1 cellular context compared by ENCODE assay signal in genomic region chr7:100126931-100127865, GRCh38.
A peak's percentile ranks its signal among the peaks of the same experiment; 100 is the strongest.
TF ChIP-seq lines count a peak whose summit lies in the region.

A gene with protein sequence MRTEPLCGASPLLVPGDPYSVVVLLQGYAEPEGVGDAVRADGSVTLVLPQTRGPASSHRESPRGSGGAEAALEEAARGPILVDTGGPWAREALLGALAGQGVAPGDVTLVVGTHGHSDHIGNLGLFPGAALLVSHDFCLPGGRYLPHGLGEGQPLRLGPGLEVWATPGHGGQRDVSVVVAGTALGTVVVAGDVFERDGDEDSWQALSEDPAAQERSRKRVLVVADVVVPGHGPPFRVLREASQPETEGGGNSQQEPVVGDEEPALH (plus strand): TSS chr7:100126967. CDS start chr7:100127396, 429 bp downstream.

TF ChIP-seq in K562, 482 proteins besides CTCF, POLR2A, EP300 and RAD21 (continued from another document and continues in another):
- TF ChIP-seq, protein P1, sequence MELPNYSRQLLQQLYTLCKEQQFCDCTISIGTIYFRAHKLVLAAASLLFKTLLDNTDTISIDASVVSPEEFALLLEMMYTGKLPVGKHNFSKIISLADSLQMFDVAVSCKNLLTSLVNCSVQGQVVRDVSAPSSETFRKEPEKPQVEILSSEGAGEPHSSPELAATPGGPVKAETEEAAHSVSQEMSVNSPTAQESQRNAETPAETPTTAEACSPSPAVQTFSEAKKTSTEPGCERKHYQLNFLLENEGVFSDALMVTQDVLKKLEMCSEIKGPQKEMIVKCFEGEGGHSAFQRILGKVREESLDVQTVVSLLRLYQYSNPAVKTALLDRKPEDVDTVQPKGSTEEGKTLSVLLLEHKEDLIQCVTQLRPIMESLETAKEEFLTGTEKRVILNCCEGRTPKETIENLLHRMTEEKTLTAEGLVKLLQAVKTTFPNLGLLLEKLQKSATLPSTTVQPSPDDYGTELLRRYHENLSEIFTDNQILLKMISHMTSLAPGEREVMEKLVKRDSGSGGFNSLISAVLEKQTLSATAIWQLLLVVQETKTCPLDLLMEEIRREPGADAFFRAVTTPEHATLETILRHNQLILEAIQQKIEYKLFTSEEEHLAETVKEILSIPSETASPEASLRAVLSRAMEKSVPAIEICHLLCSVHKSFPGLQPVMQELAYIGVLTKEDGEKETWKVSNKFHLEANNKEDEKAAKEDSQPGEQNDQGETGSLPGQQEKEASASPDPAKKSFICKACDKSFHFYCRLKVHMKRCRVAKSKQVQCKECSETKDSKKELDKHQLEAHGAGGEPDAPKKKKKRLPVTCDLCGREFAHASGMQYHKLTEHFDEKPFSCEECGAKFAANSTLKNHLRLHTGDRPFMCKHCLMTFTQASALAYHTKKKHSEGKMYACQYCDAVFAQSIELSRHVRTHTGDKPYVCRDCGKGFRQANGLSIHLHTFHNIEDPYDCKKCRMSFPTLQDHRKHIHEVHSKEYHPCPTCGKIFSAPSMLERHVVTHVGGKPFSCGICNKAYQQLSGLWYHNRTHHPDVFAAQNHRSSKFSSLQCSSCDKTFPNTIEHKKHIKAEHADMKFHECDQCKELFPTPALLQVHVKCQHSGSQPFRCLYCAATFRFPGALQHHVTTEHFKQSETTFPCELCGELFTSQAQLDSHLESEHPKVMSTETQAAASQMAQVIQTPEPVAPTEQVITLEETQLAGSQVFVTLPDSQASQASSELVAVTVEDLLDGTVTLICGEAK (IDR thresholded peaks at IDR 0.05), result 0 out of 2 replicates have a peak, but pooled peaks have one; percentile 23
- TF ChIP-seq, protein P1 (CRISPR knock-in tag; IDR thresholded peaks at IDR 0.05), result no peak
- TF ChIP-seq TAF7 (tag; IDR thresholded peaks at IDR 0.05), result 0 out of 2 replicates have a peak, but pooled peaks have one; percentile 60
- peak; percentile 38; the same call in 1 of the 2 replicates for TF ChIP-seq MAFF (IDR thresholded peaks at IDR 0.05; ENCODE audit: low read length)
- TF ChIP-seq, protein P2, sequence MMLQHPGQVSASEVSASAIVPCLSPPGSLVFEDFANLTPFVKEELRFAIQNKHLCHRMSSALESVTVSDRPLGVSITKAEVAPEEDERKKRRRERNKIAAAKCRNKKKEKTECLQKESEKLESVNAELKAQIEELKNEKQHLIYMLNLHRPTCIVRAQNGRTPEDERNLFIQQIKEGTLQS (IDR thresholded peaks at IDR 0.05), result peak; percentile 25; the same call in 1 of the 2 replicates
- TF ChIP-seq, protein P2 (CRISPR knock-in tag; conservative IDR thresholded peaks at IDR 0.05), result no peak; the same call in 1 of the 2 replicates
- TF ChIP-seq ZEB2 (IDR thresholded peaks at IDR 0.05), result peak; percentile 30; the same call in 1 of the 2 replicates
- peak; percentile 45; the same call in 1 of the 2 replicates for TF ChIP-seq ZBTB17 (CRISPR knock-in tag; IDR thresholded peaks at IDR 0.05)
- TF ChIP-seq ZNF197 (CRISPR knock-in tag; IDR thresholded peaks at IDR 0.05; ENCODE audit: low read depth), result no peak
- no peak for TF ChIP-seq FOXK1 (CRISPR knock-in tag; IDR thresholded peaks at IDR 0.05; ENCODE audit: borderline replicate concordance)
- no peak for TF ChIP-seq CHD4 (IDR thresholded peaks at IDR 0.05; ENCODE audit: insufficient read depth, insufficient replicate concordance, low read depth, low read length, poor library complexity, severe bottlenecking)
- TF ChIP-seq, protein P3, sequence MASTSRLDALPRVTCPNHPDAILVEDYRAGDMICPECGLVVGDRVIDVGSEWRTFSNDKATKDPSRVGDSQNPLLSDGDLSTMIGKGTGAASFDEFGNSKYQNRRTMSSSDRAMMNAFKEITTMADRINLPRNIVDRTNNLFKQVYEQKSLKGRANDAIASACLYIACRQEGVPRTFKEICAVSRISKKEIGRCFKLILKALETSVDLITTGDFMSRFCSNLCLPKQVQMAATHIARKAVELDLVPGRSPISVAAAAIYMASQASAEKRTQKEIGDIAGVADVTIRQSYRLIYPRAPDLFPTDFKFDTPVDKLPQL (IDR thresholded peaks at IDR 0.05; ENCODE audit: extremely low read depth, insufficient read length), result no peak
- peak; percentile 21; the same call in 1 of the 2 replicates for TF ChIP-seq NR2C1 (IDR thresholded peaks at IDR 0.05)
- 0 out of 2 replicates have a peak, but pooled peaks have one; percentile 37 for TF ChIP-seq NR2C1 (tag; IDR thresholded peaks at IDR 0.05)
- TF ChIP-seq SMAD2 (IDR thresholded peaks at IDR 0.05; ENCODE audit: low read depth, low read length), result no peak
- TF ChIP-seq MBD2 (IDR thresholded peaks at IDR 0.05; ENCODE audit: borderline replicate concordance, low read depth), result peak; percentile 98
- TF ChIP-seq PTRF (tag; IDR thresholded peaks at IDR 0.05), result no peak
- TF ChIP-seq SP1 (CRISPR knock-in tag; IDR thresholded peaks at IDR 0.05), result peak; percentile 80
- TF ChIP-seq POLR2H (tag; IDR thresholded peaks at IDR 0.05; ENCODE audit: low read depth), result no peak
- TF ChIP-seq BDP1 (IDR thresholded peaks at IDR 0.05; ENCODE audit: insufficient read depth, insufficient read length), result no peak
- peak; percentile 78 for TF ChIP-seq ZNF592 (IDR thresholded peaks at IDR 0.05)
- TF ChIP-seq MNT (conservative IDR thresholded peaks at IDR 0.05), result peak; percentile 75 to 77
- TF ChIP-seq, protein P4, sequence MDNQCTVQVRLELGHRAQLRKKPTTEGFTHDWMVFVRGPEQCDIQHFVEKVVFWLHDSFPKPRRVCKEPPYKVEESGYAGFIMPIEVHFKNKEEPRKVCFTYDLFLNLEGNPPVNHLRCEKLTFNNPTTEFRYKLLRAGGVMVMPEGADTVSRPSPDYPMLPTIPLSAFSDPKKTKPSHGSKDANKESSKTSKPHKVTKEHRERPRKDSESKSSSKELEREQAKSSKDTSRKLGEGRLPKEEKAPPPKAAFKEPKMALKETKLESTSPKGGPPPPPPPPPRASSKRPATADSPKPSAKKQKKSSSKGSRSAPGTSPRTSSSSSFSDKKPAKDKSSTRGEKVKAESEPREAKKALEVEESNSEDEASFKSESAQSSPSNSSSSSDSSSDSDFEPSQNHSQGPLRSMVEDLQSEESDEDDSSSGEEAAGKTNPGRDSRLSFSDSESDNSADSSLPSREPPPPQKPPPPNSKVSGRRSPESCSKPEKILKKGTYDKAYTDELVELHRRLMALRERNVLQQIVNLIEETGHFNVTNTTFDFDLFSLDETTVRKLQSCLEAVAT (IDR thresholded peaks at IDR 0.05), result peak in 1 of 2 experiments; percentile 70; a peak in 2 of 4 replicates
- TF ChIP-seq, protein P5, sequence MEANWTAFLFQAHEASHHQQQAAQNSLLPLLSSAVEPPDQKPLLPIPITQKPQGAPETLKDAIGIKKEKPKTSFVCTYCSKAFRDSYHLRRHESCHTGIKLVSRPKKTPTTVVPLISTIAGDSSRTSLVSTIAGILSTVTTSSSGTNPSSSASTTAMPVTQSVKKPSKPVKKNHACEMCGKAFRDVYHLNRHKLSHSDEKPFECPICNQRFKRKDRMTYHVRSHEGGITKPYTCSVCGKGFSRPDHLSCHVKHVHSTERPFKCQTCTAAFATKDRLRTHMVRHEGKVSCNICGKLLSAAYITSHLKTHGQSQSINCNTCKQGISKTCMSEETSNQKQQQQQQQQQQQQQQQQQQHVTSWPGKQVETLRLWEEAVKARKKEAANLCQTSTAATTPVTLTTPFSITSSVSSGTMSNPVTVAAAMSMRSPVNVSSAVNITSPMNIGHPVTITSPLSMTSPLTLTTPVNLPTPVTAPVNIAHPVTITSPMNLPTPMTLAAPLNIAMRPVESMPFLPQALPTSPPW (CRISPR knock-in tag; IDR thresholded peaks at IDR 0.05), result peak; percentile 95
- TF ChIP-seq MEF2A (IDR thresholded peaks at IDR 0.05; ENCODE audit: control insufficient read depth, low read depth, low read length), result 0 out of 2 replicates have a peak, but pooled peaks have one; percentile 34
- TF ChIP-seq THRAP3 (IDR thresholded peaks at IDR 0.05; ENCODE audit: borderline replicate concordance), result no peak; the same call in 1 of the 2 replicates
- no peak for TF ChIP-seq POU5F1 (IDR thresholded peaks at IDR 0.05; ENCODE audit: borderline replicate concordance, low read depth, low read length, partially characterized antibody)
- 0 out of 2 replicates have a peak, but pooled peaks have one; percentile 11 for TF ChIP-seq ETS1 (conservative IDR thresholded peaks at IDR 0.05; ENCODE audit: control insufficient read depth, low read depth, low read length)
- TF ChIP-seq TFAM (CRISPR knock-in tag; conservative IDR thresholded peaks at IDR 0.05), result no peak
- TF ChIP-seq HIVEP1 (CRISPR knock-in tag; IDR thresholded peaks at IDR 0.05), result 0 out of 2 replicates have a peak, but pooled peaks have one; percentile 35
- no peak for TF ChIP-seq ZNF146 (CRISPR knock-in tag; IDR thresholded peaks at IDR 0.05; ENCODE audit: unreplicated experiment)
